1 cellular context compared by ENCODE assay signal in the genomic region with DNA sequence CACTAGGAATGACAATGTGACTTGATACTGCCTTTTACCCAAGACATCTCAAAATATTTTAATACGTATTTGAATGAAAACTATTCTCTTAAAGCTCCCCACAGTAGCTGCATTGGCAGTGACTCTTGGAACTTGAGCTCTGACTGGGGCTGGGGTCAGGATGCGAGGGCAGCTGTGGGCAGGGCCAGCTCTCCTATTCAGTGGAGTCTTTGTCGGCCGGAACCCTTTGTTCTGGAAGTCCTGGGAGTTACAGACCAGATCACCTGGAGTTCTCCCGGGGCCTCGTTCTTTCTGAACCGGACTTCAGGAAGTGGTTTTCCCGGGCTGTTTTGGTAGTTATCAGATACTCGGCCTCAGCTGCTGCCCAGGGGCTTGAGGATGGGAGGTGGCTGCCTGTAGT.
TF ChIP-seq lines count a peak whose summit lies in the region.

No MANE protein-coding gene starts in this region.

TF ChIP-seq in HepG2, 621 proteins besides CTCF, POLR2A, EP300 and RAD21 (continued from another document and continues in another):
- TF ChIP-seq ZXDC (CRISPR knock-in tag; IDR thresholded peaks at IDR 0.05): no peak
- TF ChIP-seq SMAD1 (CRISPR knock-in tag; IDR thresholded peaks at IDR 0.05; ENCODE audit: borderline replicate concordance, low read depth): no peak
- no peak for TF ChIP-seq ZNF773 (CRISPR knock-in tag; IDR thresholded peaks at IDR 0.05; ENCODE audit: borderline replicate concordance)
- TF ChIP-seq ZNF451 (CRISPR knock-in tag; IDR thresholded peaks at IDR 0.05): no peak
- no peak for TF ChIP-seq NFE2L2 (IDR thresholded peaks at IDR 0.05; ENCODE audit: low read length)
- no peak for TF ChIP-seq ZNF709 (CRISPR knock-in tag; IDR thresholded peaks at IDR 0.05)
- TF ChIP-seq ZNF253 (CRISPR knock-in tag; IDR thresholded peaks at IDR 0.05; ENCODE audit: borderline replicate concordance): no peak
- TF ChIP-seq, protein P1, sequence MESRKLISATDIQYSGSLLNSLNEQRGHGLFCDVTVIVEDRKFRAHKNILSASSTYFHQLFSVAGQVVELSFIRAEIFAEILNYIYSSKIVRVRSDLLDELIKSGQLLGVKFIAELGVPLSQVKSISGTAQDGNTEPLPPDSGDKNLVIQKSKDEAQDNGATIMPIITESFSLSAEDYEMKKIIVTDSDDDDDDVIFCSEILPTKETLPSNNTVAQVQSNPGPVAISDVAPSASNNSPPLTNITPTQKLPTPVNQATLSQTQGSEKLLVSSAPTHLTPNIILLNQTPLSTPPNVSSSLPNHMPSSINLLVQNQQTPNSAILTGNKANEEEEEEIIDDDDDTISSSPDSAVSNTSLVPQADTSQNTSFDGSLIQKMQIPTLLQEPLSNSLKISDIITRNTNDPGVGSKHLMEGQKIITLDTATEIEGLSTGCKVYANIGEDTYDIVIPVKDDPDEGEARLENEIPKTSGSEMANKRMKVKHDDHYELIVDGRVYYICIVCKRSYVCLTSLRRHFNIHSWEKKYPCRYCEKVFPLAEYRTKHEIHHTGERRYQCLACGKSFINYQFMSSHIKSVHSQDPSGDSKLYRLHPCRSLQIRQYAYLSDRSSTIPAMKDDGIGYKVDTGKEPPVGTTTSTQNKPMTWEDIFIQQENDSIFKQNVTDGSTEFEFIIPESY (CRISPR knock-in tag; IDR thresholded peaks at IDR 0.05): no peak
- TF ChIP-seq AKAP8 (CRISPR knock-in tag; IDR thresholded peaks at IDR 0.05): no peak
- no peak for TF ChIP-seq ATF3 (CRISPR knock-in tag; IDR thresholded peaks at IDR 0.05)
- peak; percentile 19; the same call in 1 of the 2 replicates for TF ChIP-seq BCL6 (CRISPR knock-in tag; IDR thresholded peaks at IDR 0.05)
- TF ChIP-seq HNF1B (CRISPR knock-in tag; IDR thresholded peaks at IDR 0.05): no peak; the same call in 1 of the 2 replicates
- no peak for TF ChIP-seq PBX2 (CRISPR knock-in tag; IDR thresholded peaks at IDR 0.05)
- TF ChIP-seq, protein P2, sequence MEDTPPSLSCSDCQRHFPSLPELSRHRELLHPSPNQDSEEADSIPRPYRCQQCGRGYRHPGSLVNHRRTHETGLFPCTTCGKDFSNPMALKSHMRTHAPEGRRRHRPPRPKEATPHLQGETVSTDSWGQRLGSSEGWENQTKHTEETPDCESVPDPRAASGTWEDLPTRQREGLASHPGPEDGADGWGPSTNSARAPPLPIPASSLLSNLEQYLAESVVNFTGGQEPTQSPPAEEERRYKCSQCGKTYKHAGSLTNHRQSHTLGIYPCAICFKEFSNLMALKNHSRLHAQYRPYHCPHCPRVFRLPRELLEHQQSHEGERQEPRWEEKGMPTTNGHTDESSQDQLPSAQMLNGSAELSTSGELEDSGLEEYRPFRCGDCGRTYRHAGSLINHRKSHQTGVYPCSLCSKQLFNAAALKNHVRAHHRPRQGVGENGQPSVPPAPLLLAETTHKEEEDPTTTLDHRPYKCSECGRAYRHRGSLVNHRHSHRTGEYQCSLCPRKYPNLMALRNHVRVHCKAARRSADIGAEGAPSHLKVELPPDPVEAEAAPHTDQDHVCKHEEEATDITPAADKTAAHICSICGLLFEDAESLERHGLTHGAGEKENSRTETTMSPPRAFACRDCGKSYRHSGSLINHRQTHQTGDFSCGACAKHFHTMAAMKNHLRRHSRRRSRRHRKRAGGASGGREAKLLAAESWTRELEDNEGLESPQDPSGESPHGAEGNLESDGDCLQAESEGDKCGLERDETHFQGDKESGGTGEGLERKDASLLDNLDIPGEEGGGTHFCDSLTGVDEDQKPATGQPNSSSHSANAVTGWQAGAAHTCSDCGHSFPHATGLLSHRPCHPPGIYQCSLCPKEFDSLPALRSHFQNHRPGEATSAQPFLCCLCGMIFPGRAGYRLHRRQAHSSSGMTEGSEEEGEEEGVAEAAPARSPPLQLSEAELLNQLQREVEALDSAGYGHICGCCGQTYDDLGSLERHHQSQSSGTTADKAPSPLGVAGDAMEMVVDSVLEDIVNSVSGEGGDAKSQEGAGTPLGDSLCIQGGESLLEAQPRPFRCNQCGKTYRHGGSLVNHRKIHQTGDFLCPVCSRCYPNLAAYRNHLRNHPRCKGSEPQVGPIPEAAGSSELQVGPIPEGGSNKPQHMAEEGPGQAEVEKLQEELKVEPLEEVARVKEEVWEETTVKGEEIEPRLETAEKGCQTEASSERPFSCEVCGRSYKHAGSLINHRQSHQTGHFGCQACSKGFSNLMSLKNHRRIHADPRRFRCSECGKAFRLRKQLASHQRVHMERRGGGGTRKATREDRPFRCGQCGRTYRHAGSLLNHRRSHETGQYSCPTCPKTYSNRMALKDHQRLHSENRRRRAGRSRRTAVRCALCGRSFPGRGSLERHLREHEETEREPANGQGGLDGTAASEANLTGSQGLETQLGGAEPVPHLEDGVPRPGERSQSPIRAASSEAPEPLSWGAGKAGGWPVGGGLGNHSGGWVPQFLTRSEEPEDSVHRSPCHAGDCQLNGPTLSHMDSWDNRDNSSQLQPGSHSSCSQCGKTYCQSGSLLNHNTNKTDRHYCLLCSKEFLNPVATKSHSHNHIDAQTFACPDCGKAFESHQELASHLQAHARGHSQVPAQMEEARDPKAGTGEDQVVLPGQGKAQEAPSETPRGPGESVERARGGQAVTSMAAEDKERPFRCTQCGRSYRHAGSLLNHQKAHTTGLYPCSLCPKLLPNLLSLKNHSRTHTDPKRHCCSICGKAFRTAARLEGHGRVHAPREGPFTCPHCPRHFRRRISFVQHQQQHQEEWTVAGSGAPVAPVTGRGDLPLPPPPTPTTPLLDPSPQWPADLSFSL (CRISPR knock-in tag; IDR thresholded peaks at IDR 0.05): no peak
- TF ChIP-seq ZNF251 (CRISPR knock-in tag; IDR thresholded peaks at IDR 0.05): no peak
- TF ChIP-seq ZNF460 (CRISPR knock-in tag; IDR thresholded peaks at IDR 0.05; ENCODE audit: borderline replicate concordance): no peak
- no peak for TF ChIP-seq CC2D1A (CRISPR knock-in tag; IDR thresholded peaks at IDR 0.05)
- TF ChIP-seq, protein P3, sequence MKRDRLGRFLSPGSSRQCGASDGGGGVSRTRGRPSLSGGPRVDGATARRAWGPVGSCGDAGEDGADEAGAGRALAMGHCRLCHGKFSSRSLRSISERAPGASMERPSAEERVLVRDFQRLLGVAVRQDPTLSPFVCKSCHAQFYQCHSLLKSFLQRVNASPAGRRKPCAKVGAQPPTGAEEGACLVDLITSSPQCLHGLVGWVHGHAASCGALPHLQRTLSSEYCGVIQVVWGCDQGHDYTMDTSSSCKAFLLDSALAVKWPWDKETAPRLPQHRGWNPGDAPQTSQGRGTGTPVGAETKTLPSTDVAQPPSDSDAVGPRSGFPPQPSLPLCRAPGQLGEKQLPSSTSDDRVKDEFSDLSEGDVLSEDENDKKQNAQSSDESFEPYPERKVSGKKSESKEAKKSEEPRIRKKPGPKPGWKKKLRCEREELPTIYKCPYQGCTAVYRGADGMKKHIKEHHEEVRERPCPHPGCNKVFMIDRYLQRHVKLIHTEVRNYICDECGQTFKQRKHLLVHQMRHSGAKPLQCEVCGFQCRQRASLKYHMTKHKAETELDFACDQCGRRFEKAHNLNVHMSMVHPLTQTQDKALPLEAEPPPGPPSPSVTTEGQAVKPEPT (CRISPR knock-in tag; IDR thresholded peaks at IDR 0.05; ENCODE audit: low read depth): no peak
- no peak for TF ChIP-seq SP140L (CRISPR knock-in tag; IDR thresholded peaks at IDR 0.05; ENCODE audit: borderline replicate concordance)
- TF ChIP-seq MAZ (IDR thresholded peaks at IDR 0.05; ENCODE audit: borderline replicate concordance, low read depth, low read length): no peak
- no peak for TF ChIP-seq MAZ (CRISPR knock-in tag; IDR thresholded peaks at IDR 0.05; ENCODE audit: low read depth)
- TF ChIP-seq HINFP (CRISPR knock-in tag; IDR thresholded peaks at IDR 0.05; ENCODE audit: low read depth): no peak
- no peak for TF ChIP-seq ZBTB21 (CRISPR knock-in tag; IDR thresholded peaks at IDR 0.05)
- no peak for TF ChIP-seq PBX3 (CRISPR knock-in tag; IDR thresholded peaks at IDR 0.05; ENCODE audit: borderline replicate concordance)
- no peak for TF ChIP-seq BCL3 (CRISPR knock-in tag; IDR thresholded peaks at IDR 0.05)
- no peak for TF ChIP-seq RFX3 (CRISPR knock-in tag; IDR thresholded peaks at IDR 0.05)
- TF ChIP-seq JUN (CRISPR knock-in tag; IDR thresholded peaks at IDR 0.05): no peak
- no peak for TF ChIP-seq ZNF34 (CRISPR knock-in tag; IDR thresholded peaks at IDR 0.05; ENCODE audit: borderline replicate concordance)
- no peak for TF ChIP-seq ARNTL (CRISPR knock-in tag; IDR thresholded peaks at IDR 0.05)
- TF ChIP-seq NBN (conservative IDR thresholded peaks at IDR 0.05): no peak
- TF ChIP-seq SNRNP70 (IDR thresholded peaks at IDR 0.05; ENCODE audit: low read depth, low read length): no peak
- no peak for TF ChIP-seq ZNF672 (CRISPR knock-in tag; IDR thresholded peaks at IDR 0.05)
- TF ChIP-seq ZSCAN21 (CRISPR knock-in tag; IDR thresholded peaks at IDR 0.05; ENCODE audit: borderline replicate concordance): no peak
- TF ChIP-seq ZMYM4 (CRISPR knock-in tag; IDR thresholded peaks at IDR 0.05): 0 out of 2 replicates have a peak, but pooled peaks have one; percentile 9
- no peak for TF ChIP-seq ZNF784 (CRISPR knock-in tag; IDR thresholded peaks at IDR 0.05; ENCODE audit: borderline replicate concordance)
- no peak for TF ChIP-seq ZNF790 (CRISPR knock-in tag; IDR thresholded peaks at IDR 0.05; ENCODE audit: borderline replicate concordance)
- TF ChIP-seq NR2F1 (CRISPR knock-in tag; IDR thresholded peaks at IDR 0.05): peak in 1 of 2 experiments; percentile 76; a peak in 3 of 4 replicates
